11 cellular contexts compared by ENCODE assay signal in genomic region chr9:109886617-109887016, GRCh38.
DNase-seq lines count a peak whose midpoint lies in the region; ATAC-seq lines count a peak whose summit lies in the region.
"Had no signal": no experiment of that assay in that cellular context is flagged by ENCODE, and none has a peak within 500 bp of the region (broad histone marks: within the 10 kb centered on the region; RNA-seq: fewer than 3 reads in every experiment).

No MANE protein-coding gene starts in this region.

- H3K4me3 ChIP-seq in ACC112 (ENCODE audit: low read depth, low read length), result peak overlapping the region; percentile 46; the same call in 1 of the 2 replicates
- H3K4me3 ChIP-seq: coronary artery had no signal

- H3K4me1 ChIP-seq in ACC112 (ENCODE audit: control insufficient read depth, insufficient read depth, low read length, unreplicated experiment), result peaks cover 19% of the 10 kb centered on the region

- no peaks in the 10 kb centered on the region for H3K27me3 ChIP-seq in ACC112 (ENCODE audit: insufficient read depth, low read length)

- peak overlapping the region; percentile 15 for H2AFZ ChIP-seq in ACC112 (ENCODE audit: low read length, unreplicated experiment)

- no peaks in the 10 kb centered on the region for H3K79me2 ChIP-seq in ACC112 (ENCODE audit: control insufficient read depth, insufficient read depth, low read length, unreplicated experiment)

- no peaks in the 10 kb centered on the region for H3K36me3 ChIP-seq in ACC112 (ENCODE audit: insufficient read depth, low read length)

- ATAC-seq in GM18909 (IDR thresholded peaks at IDR 0.05; ENCODE audit: poor library complexity, unreplicated experiment) (peak; percentile 82), HG03460 (IDR thresholded peaks at IDR 0.05; ENCODE audit: unreplicated experiment) (peak; percentile 81), GM19324 (IDR thresholded peaks at IDR 0.05; ENCODE audit: low FRiP score, unreplicated experiment) (no peak)

- H3K27ac ChIP-seq in ACC112 (ENCODE audit: low read depth, low read length) (peak overlapping the region; percentile 87), angular gyrus (ENCODE audit: low read depth, low read length) (peak overlapping the region; percentile 91)

- DNase-seq in dedifferentiated amniotic fluid mesenchymal stem cell (ENCODE audit: extremely low spot score) (no peak), NCI-H2029 treated with DMSO at 0.1 percent for 48 hours (lab: John Stamatoyannopoulos, UW) (no peak), NCI-H187 (lab: John Stamatoyannopoulos, UW) (no peak)
- DNase-seq: activated B cell treated with CpG ODN at 0.5 μM for 24 hours, NCI-H82 had no signal
